ENCODE assay signal across 12 cellular contexts in the genomic region with DNA sequence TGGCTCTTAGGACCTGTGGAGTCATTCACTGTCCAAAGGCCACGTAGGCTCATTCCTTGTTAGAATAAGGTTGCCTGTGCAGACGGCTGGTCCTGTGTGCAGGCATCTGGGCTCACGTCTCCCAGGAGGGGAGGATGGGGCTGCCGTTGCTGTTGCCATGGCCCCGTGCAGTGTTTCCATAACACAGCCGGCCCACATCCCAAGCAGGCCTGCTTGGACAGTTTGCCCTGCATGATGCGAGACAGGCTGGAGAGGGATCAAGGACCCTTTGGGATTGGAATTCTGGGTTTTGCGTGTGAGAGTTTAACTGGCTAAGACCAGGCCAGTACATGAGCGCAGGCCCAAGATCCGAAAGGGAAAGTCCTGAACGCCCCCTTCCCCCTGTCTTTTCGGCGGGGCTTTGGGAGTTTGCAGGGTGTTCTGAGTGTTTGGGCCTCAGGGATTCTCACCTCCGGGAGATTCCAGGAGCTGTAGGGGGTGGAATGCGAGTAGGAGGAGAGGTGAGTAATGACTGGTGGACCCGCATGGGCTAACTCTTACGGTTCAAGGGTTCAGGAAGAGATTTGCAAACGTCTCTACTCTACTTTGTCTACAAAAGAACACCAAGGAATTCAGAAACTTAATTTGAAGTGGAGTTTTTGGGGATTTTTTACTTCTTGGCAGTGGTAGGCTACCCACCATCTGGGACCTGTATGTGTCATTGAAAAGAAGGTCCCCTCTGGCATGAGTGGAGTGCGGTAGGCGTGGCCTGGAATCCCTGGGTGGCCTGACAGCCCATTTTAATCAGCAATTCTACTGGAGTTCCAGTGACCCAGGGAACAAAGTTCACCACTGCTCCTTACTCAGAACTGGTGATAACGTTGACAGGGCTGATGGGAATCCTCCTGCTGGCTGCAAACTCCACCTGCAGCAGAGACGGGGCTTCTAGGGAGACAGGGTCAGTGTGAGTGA.
DNase-seq lines count a peak whose midpoint lies in the region; ATAC-seq and TF ChIP-seq lines count a peak whose summit lies in the region.
"Had no signal": no experiment of that assay in that cellular context is flagged by ENCODE, and none has a peak within 500 bp of the region (broad histone marks: within the 10 kb centered on the region; RNA-seq: fewer than 3 reads in every experiment).

No MANE protein-coding gene starts in this region.

- H3K9ac ChIP-seq in HUES6 (ENCODE audit: low read length) = peak overlapping the region; percentile 81
- H3K9ac ChIP-seq in stomach smooth muscle (ENCODE audit: low read length in 2 of 2) = peak overlapping the region; percentile 49 to 87

- ATAC-seq in right lobe of liver = peak; percentile 58 to 93 (median 82)
- ATAC-seq in GM21526 (IDR thresholded peaks at IDR 0.05; ENCODE audit: low FRiP score, unreplicated experiment) = no peak
- ATAC-seq: activated CD4-positive, alpha-beta T cell treated with anti-CD3 and anti-CD28 coated beads for 36 hours had no signal

- H3K27me3 ChIP-seq in HUES6 (ENCODE audit: control insufficient read depth, insufficient read depth, low read length) (no peaks in the 10 kb centered on the region), esophagus (ENCODE audit: control insufficient read depth in 1 of 2, insufficient read depth in 2 of 2, low read length in 2 of 2) (no peaks in the 10 kb centered on the region), right lobe of liver (no peaks in the 10 kb centered on the region), stomach smooth muscle (ENCODE audit: control insufficient read depth in 1 of 2, insufficient read depth in 2 of 2, low read length in 2 of 2) (no peaks in the 10 kb centered on the region)
- H3K27me3 ChIP-seq: neutrophil had no signal

- intact Hi-C loops in right lobe of liver (cut with DNase I) = no loop called here

- H3K27ac ChIP-seq in HUES6 (ENCODE audit: low read depth, low read length) (peak overlapping the region; percentile 68; the same call in 1 of the 2 replicates), esophagus (ENCODE audit: low read depth in 2 of 2, low read length in 1 of 2) (peak overlapping the region; percentile 49 to 75), right lobe of liver (no peak overlapping the region), stomach smooth muscle (ENCODE audit: low read length) (peak overlapping the region; percentile 98)
- H3K27ac ChIP-seq: neutrophil had no signal

- TF ChIP-seq CTCF in right lobe of liver (IDR thresholded peaks at IDR 0.05) = no peak

- DNase-seq in right lobe of liver (peak in 1 of 3 donors; percentile 35), DMS 273 (lab: John Stamatoyannopoulos, UW; ENCODE audit: unreplicated experiment) (no peak), HuH-7.5 (ENCODE audit: low spot score) (no peak), HK-2 (ENCODE audit: unreplicated experiment) (no peak)
- DNase-seq: activated CD4-positive, alpha-beta T cell treated with anti-CD3 and anti-CD28 coated beads for 36 hours; CD4-positive, alpha-beta memory T cell; NCI-H1436 treated with DMSO at 0.1 percent for 48 hours had no signal

- H3K4me3 ChIP-seq in HUES6 (ENCODE audit: low read depth, low read length) = peak overlapping the region; percentile 15; the same call in 1 of the 2 replicates
- H3K4me3 ChIP-seq in esophagus (ENCODE audit: low read depth in 1 of 2, low read length in 2 of 2) = no peak overlapping the region
- no peak overlapping the region for H3K4me3 ChIP-seq in right lobe of liver
- H3K4me3 ChIP-seq in stomach smooth muscle (ENCODE audit: low read length in 2 of 2) = peak overlapping the region; percentile 39 to 67

- H3K36me3 ChIP-seq in HUES6 (ENCODE audit: control insufficient read depth, insufficient read depth, low read length) = no peaks in the 10 kb centered on the region
- no peaks in the 10 kb centered on the region for H3K36me3 ChIP-seq in esophagus (ENCODE audit: control insufficient read depth in 2 of 2, insufficient read depth in 2 of 2, low read length in 1 of 2)
- H3K36me3 ChIP-seq in right lobe of liver = no peaks in the 10 kb centered on the region
- H3K36me3 ChIP-seq in stomach smooth muscle (ENCODE audit: control insufficient read depth in 2 of 2, insufficient read depth in 2 of 2, low read length in 2 of 2) = no peaks in the 10 kb centered on the region
- H3K36me3 ChIP-seq: neutrophil had no signal

- TF ChIP-seq POLR2A in right lobe of liver (IDR thresholded peaks at IDR 0.05) = no peak

- peaks cover 29% of the 10 kb centered on the region for H3K4me1 ChIP-seq in HUES6 (ENCODE audit: control insufficient read depth, insufficient read depth, low read length)
- peaks cover 3 to 4% of the 10 kb centered on the region in 2 donors for H3K4me1 ChIP-seq in esophagus (ENCODE audit: control insufficient read depth in 2 of 2, insufficient read depth in 2 of 2, low read length in 1 of 2)
- H3K4me1 ChIP-seq in right lobe of liver = peaks cover 0 to 4% (median 0%) of the 10 kb centered on the region in 4 donors
- H3K4me1 ChIP-seq in stomach smooth muscle (ENCODE audit: control insufficient read depth, insufficient read depth, low read length) = peaks cover 45% of the 10 kb centered on the region

- H3K9me3 ChIP-seq in HUES6 (ENCODE audit: control insufficient read depth, insufficient read depth, low read depth, low read length) (peaks cover 4% of the 10 kb centered on the region; the same call in 1 of the 2 replicates), esophagus (ENCODE audit: control insufficient read depth in 2 of 2, insufficient read depth in 1 of 2, low read depth in 1 of 2, low read length in 1 of 2) (peaks cover 0 to 3% of the 10 kb centered on the region in 2 donors), right lobe of liver (no peaks in the 10 kb centered on the region), stomach smooth muscle (ENCODE audit: control insufficient read depth in 2 of 2, low read length in 2 of 2) (peaks cover 5 to 6% of the 10 kb centered on the region in 2 donors)
- H3K9me3 ChIP-seq: neutrophil had no signal

- 32 to 40% methylated on average over 22 of the region's 22 CpGs for WGBS in esophagus, 2 donors
- 56% methylated on average over 9 of the region's 22 CpGs for WGBS in right lobe of liver (ENCODE audit: insufficient coverage, low coverage, low lambda C conversion rate, missing lambda C conversion rate)

Comparison
In these comparisons a context has a peak if more than half of its experiments do, and no peak if none do; other contexts are left out.
1. H3K27ac ChIP-seq: peak in HUES6 (single experiment), esophagus (2 of 2) and stomach smooth muscle (single experiment); none in right lobe of liver (0 of 3).
2. H3K4me3 ChIP-seq: peak in HUES6 (single experiment) and stomach smooth muscle (2 of 2); none in esophagus (0 of 2) and right lobe of liver (0 of 3).